ENCODE assay signal across 10 cellular contexts in the genomic region with DNA sequence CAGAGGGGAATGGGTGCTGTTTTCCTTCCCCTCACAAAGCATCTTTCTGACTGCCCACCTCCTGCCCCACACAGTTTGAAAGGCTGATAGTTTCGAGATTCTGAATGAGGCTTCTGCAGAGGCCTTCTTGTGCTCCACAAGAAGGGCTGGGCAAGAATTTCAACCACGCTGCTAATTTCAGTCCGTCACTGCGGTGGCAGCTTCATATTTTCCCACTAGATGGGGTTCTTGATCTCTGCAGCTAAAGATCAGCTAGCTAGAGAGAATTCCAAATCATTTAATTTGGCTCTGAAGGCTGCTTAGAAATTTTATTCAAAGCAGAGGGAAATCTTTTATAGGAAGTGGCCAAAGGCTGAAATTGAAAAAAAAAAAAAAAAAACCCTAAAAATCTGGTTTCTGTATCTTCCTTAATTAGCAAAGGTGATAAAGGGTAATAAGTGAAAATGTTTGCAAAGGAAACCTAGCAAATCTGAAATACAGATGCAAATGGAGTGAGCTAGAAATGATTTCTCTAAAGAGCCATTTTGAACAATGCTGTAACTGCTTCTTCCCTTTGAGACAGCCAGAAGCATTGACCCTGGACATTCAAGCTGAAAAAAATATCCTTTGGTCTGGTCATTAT. TPM values are rescaled to one million over a fixed set of nuclear protein-coding genes. Genes with fewer than 3 reads are reported as not detected.
DNase-seq lines count a peak whose midpoint lies in the region; ATAC-seq, FAIRE-seq and TF ChIP-seq lines count a peak whose summit lies in the region.
"Had no signal": no experiment of that assay in that cellular context is flagged by ENCODE, and none has a peak within 500 bp of the region (broad histone marks: within the 10 kb centered on the region; RNA-seq: fewer than 3 reads in every experiment).

No MANE protein-coding gene starts in this region.

- no peak overlapping the region for H4K91ac ChIP-seq in neuronal stem cell (ENCODE audit: low read depth, low read length, poor library complexity)

- peak; percentile 28 for TF ChIP-seq CTCF in HL-60 (IDR thresholded peaks at IDR 0.05; ENCODE audit: insufficient read depth, low read length)
- peak; percentile 57 for TF ChIP-seq CTCF in RWPE1 (conservative IDR thresholded peaks at IDR 0.05; ENCODE audit: low read depth)

- H2BK15ac ChIP-seq in neuronal stem cell (ENCODE audit: low read length) = peak overlapping the region; percentile 87

- H2AK5ac ChIP-seq in neuronal stem cell (ENCODE audit: low read depth, low read length) = no peak overlapping the region

- H3K9ac ChIP-seq in neuronal stem cell (ENCODE audit: low read depth, low read length, poor library complexity) = no peak overlapping the region

- no peak for FAIRE-seq in RCC 7860 (lab: Jason Lieb, UNC)
- FAIRE-seq: colon had no signal

- H2AFZ ChIP-seq in neuronal stem cell (ENCODE audit: low read length) = peak overlapping the region; percentile 82

- peak overlapping the region; percentile 2 for H2BK5ac ChIP-seq in neuronal stem cell (ENCODE audit: low read length)

- H3K14ac ChIP-seq in neuronal stem cell (ENCODE audit: low read length) = no peak overlapping the region

- H3K4ac ChIP-seq in neuronal stem cell (ENCODE audit: low read length) = no peak overlapping the region

- H3K27me3 ChIP-seq in HL-60 (ENCODE audit: insufficient read depth, poor library complexity, severe bottlenecking) = peaks cover 2% of the 10 kb centered on the region
- H3K27me3 ChIP-seq in neuronal stem cell (ENCODE audit: control insufficient read depth in 3 of 3, insufficient read depth in 3 of 3, low read depth in 1 of 3, low read length in 3 of 3) = peaks cover 0 to 38% (median 0%) of the 10 kb centered on the region in 3 experiments

- no peak overlapping the region for H3K27ac ChIP-seq in HL-60 (replicated peaks)
- no peak overlapping the region for H3K27ac ChIP-seq in RWPE1
- H3K27ac ChIP-seq in neuronal stem cell (replicated peaks; ENCODE audit: low read length) = no peak overlapping the region

- H3K79me1 ChIP-seq in neuronal stem cell (ENCODE audit: low read depth, low read length) = no peaks in the 10 kb centered on the region

- H3K4me3 ChIP-seq in HL-60 (replicated peaks; ENCODE audit: insufficient read depth, low read length) (no peak overlapping the region), neuronal stem cell (ENCODE audit: low read length in 2 of 2) (no peak overlapping the region)

- no peak overlapping the region for H3K23ac ChIP-seq in neuronal stem cell (ENCODE audit: low read depth, low read length, poor library complexity)

- H4K8ac ChIP-seq in neuronal stem cell (ENCODE audit: low read depth, low read length) = peak overlapping the region; percentile 53

- peak; percentile 59 for DNase-seq in AG08396 (ENCODE audit: low spot score)
- peak in 1 of 2 experiments; percentile 26 for DNase-seq in HL-60 (ENCODE audit: low read depth in 1 of 2, low spot score in 1 of 2)
- peak; percentile 26 for DNase-seq in RWPE1 (ENCODE audit: low spot score)
- peak; percentile 41 for DNase-seq in fibroblast of the conjunctiva (ENCODE audit: low read depth)
- peak; percentile 51 for DNase-seq in neuronal stem cell (ENCODE audit: low spot score)
- DNase-seq in RCC 7860 (ENCODE audit: low spot score) = no peak
- no peak for DNase-seq in activated naive CD4-positive, alpha-beta T cell treated with anti-CD3 and anti-CD28 coated beads, Interleukin-2, amount 50 U/mL, for 16 hours

- no peak overlapping the region for H2BK12ac ChIP-seq in neuronal stem cell (ENCODE audit: low read length)

- CTCF ChIA-PET in RWPE1 (lab: Yijun Ruan, JAX) = interaction anchor here (0.6 to 2.1 kb wide), 9 partner anchors 28 to 780 kb away, joined by 3 to 15 read pairs (median 5); no protein-coding TSS in a partner anchor

- peaks cover 0 to 2% of the 10 kb centered on the region in 2 donors for H3K9me3 ChIP-seq in neuronal stem cell (replicated peaks in 1 of 2; ENCODE audit: control insufficient read depth in 2 of 2, insufficient read depth in 1 of 2, low read depth in 1 of 2, low read length in 2 of 2)

- POLR2A ChIA-PET in RWPE1 (lab: Yijun Ruan, JAX; ENCODE audit: low non-redundant PET) = no interaction called here

- peak overlapping the region; percentile 84 for H3K18ac ChIP-seq in neuronal stem cell (ENCODE audit: low read length)

- no peak overlapping the region for H3K4me2 ChIP-seq in neuronal stem cell (ENCODE audit: insufficient read depth, low read length, poor library complexity, severe bottlenecking)

- no CpG with 5 or more reads among the region's 4 CpGs for WGBS in neuronal stem cell (ENCODE audit: extremely low coverage in 2 of 2, insufficient read length in 2 of 2, insufficient replicate concordance in 1 of 2), 2 donors

- no peaks in the 10 kb centered on the region for H3K36me3 ChIP-seq in neuronal stem cell (replicated peaks in 1 of 2; ENCODE audit: control insufficient read depth in 2 of 2, insufficient read depth in 2 of 2, low read length in 2 of 2)

- peak overlapping the region; percentile 44 for H2BK120ac ChIP-seq in neuronal stem cell (ENCODE audit: low read depth, low read length)

- H3K4me1 ChIP-seq in neuronal stem cell (ENCODE audit: control insufficient read depth in 2 of 2, insufficient read depth in 1 of 2, low read depth in 1 of 2, low read length in 2 of 2) = peaks cover 0 to 12% of the 10 kb centered on the region in 2 donors

- no peak for ATAC-seq in GM18873 (IDR thresholded peaks at IDR 0.05; ENCODE audit: low FRiP score, unreplicated experiment)

RNA-seq across cellular contexts. Expression of a gene that starts 38.0 kb away (rescaled TPM):
- polyA plus RNA-seq in neuronal stem cell (2013, experiment 1 of 2) = 0.04 TPM
- 0.01 TPM for polyA plus RNA-seq in neuronal stem cell (2013, experiment 2 of 2)
- polyA plus RNA-seq: urinary bladder had no signal

Comparison
In these comparisons a context has a peak if more than half of its experiments do, and no peak if none do; other contexts are left out.
1. DNase-seq: peak in AG08396 (single experiment), RWPE1 (single experiment), fibroblast of the conjunctiva (single experiment) and neuronal stem cell (single experiment); none in RCC 7860 (single experiment) and activated naive CD4-positive, alpha-beta T cell treated with anti-CD3 and anti-CD28 coated beads, Interleukin-2, amount 50 U/mL, for 16 hours (single experiment).